In genomic region chr5:52799983-52800393, GRCh38 we compare ENCODE assay signal across 8 cellular contexts. TPM values are rescaled to one million over a fixed set of nuclear protein-coding genes. Genes with fewer than 3 reads are reported as not detected.
DNase-seq lines count a peak whose midpoint lies in the region; ATAC-seq and TF ChIP-seq lines count a peak whose summit lies in the region.

No MANE protein-coding gene starts in this region.

- no peaks in the 10 kb centered on the region for H3K27me3 ChIP-seq in heart left ventricle

- H3K27ac ChIP-seq in adipose tissue (ENCODE audit: low read depth, low read length) (peak overlapping the region; percentile 82), heart left ventricle (peak overlapping the region; percentile 67 to 96 (median 91))

- peak; percentile 65 for DNase-seq in NCI-H1436 treated with DMSO at 0.1 percent for 48 hours (lab: John Stamatoyannopoulos, UW)
- peak; percentile 89 for DNase-seq in SW480 (ENCODE audit: low spot score)
- peak; percentile 95 to 99 (median 96) for DNase-seq in heart left ventricle
- DNase-seq in posterior cingulate gyrus, result peak; percentile 89 to 99 (median 95)
- DNase-seq in type B pancreatic cell (ENCODE audit: extremely low spot score, unreplicated experiment), result peak; percentile 94

- H3K36me3 ChIP-seq in heart left ventricle, result peaks cover 0 to 26% (median 13%) of the 10 kb centered on the region in 9 donors

- H3K36me3 Mint-ChIP-seq in type B pancreatic cell, result peaks cover 8% of the 10 kb centered on the region

- intact Hi-C loops in heart left ventricle (cut with DNase I) (loop anchor here in 4 of 10 donors (5.0 to 10.0 kb wide), 4 partner anchors 37 to 117 kb away; no protein-coding TSS in a partner anchor), posterior cingulate gyrus (cut with DNase I) (loop anchor here (5.0 to 10.0 kb wide), 2 partner anchors 117 to 305 kb away; partner anchors contain the start of gene MOCS2)

- no peaks in the 10 kb centered on the region for H3K27me3 Mint-ChIP-seq in type B pancreatic cell

- H3K9me3 ChIP-seq in heart left ventricle, result no peaks in the 10 kb centered on the region

- ATAC-seq in HG02870 (IDR thresholded peaks at IDR 0.05; ENCODE audit: unreplicated experiment) (peak; percentile 79), heart left ventricle (peak; percentile 92 to 97 (median 94))

- TF ChIP-seq POLR2A in GM15510 (IDR thresholded peaks at IDR 0.05; ENCODE audit: borderline replicate concordance, extremely low read depth, insufficient read length), result peak; percentile 85
- TF ChIP-seq POLR2A in heart left ventricle (IDR thresholded peaks at IDR 0.05), result peak in 1 of 2 donors; percentile 66

- peak overlapping the region; percentile 49 to 80 (median 67) for H3K4me3 ChIP-seq in heart left ventricle

- H3K9me3 Mint-ChIP-seq in type B pancreatic cell, result no peaks in the 10 kb centered on the region

- peak overlapping the region; percentile 97 for H3K4me3 Mint-ChIP-seq in type B pancreatic cell

- H3K4me1 ChIP-seq in heart left ventricle, result peaks cover 9 to 93% (median 63%) of the 10 kb centered on the region in 12 donors

- TF ChIP-seq CTCF in heart left ventricle (IDR thresholded peaks at IDR 0.05) (no peak), type B pancreatic cell (conservative IDR thresholded peaks at IDR 0.05) (no peak)

- 0 to 1% (median 0%) methylated on average over 34 of the region's 34 CpGs for WGBS in adipose tissue, 3 donors
- WGBS in heart left ventricle, 4 donors, result 0 to 1% (median 0%) methylated on average over 34 of the region's 34 CpGs

- H3K4me1 Mint-ChIP-seq in type B pancreatic cell (ENCODE audit: unreplicated experiment), result peaks cover 34% of the 10 kb centered on the region

- H3K27ac Mint-ChIP-seq in type B pancreatic cell, result peak overlapping the region; percentile 94

RNA-seq across cellular contexts. Expression of gene ITGA1, which starts 12.3 kb away (rescaled TPM):
- 10 to 100 TPM in 1 of 3 donors, 1 to 10 TPM in 2; 2.4 to 19.6 (median 6.7) TPM for polyA plus RNA-seq in adipose tissue
- 10 to 100 TPM; 20.9 to 52.0 (median 24.6) TPM for total RNA-seq in heart left ventricle
- 1 to 10 TPM; 5.5 to 9.1 TPM for polyA plus RNA-seq in heart left ventricle
- total RNA-seq in type B pancreatic cell (ENCODE audit: low replicate concordance), result 12.0 and 17.0 TPM in 2 replicates

RNA-seq across cellular contexts. Expression of gene PELO, which starts 12.3 kb away (rescaled TPM):
- 10 to 100 TPM in 1 of 3 donors, 1 to 10 TPM in 2; 4.8 to 34.6 (median 5.2) TPM for polyA plus RNA-seq in adipose tissue
- 10 to 100 TPM; 12.8 to 28.4 (median 20.1) TPM for total RNA-seq in heart left ventricle
- 10 to 100 TPM in 1 of 2 donors, 1 to 10 TPM in 1; 4.3 to 16.8 TPM for polyA plus RNA-seq in heart left ventricle
- total RNA-seq in type B pancreatic cell (ENCODE audit: low replicate concordance), result 18.0 and 19.0 TPM in 2 replicates

Comparison
In these comparisons a context has a peak if more than half of its experiments do, and no peak if none do; other contexts are left out.
1. Peak in every context shown above with its lines: DNase-seq, ATAC-seq, H3K4me3 ChIP-seq and H3K27ac ChIP-seq.